ENCODE assay signal across 8 cellular contexts in genomic region chrX:56726609-56727008, GRCh38. TPM values are rescaled to one million over a fixed set of nuclear protein-coding genes. Genes with fewer than 3 reads are reported as not detected.
A peak's percentile ranks its signal among the peaks of the same experiment; 100 is the strongest.
DNase-seq lines count a peak whose midpoint lies in the region; ATAC-seq, FAIRE-seq and TF ChIP-seq lines count a peak whose summit lies in the region.

No MANE protein-coding gene starts in this region.

- no peaks in the 10 kb centered on the region for H3K9me2 ChIP-seq in PC-9 (ENCODE audit: insufficient read depth)

- FAIRE-seq in G401.6 (lab: Jason Lieb, UNC), result peak; percentile 94

- POLR2A ChIA-PET in IMR-90 (lab: Charles Lee; ENCODE audit: unreplicated experiment) (no interaction called here), PC-9 (lab: Charles Lee; ENCODE audit: unreplicated experiment) (interaction anchor here (0.5 to 0.6 kb wide), 4 partner anchors 137 to 465 kb away, joined by 3 to 6 read pairs (median 4); partner anchors contain the start of gene SPIN2B)
- POLR2A ChIA-PET in naive thymus-derived CD8-positive, alpha-beta T cell (lab: Charles Lee), result no interaction called here

- H3K4me2 ChIP-seq in IMR-90 (ENCODE audit: low read depth, low read length) (no peak overlapping the region), PC-9 (no peak overlapping the region)

- no peak overlapping the region for H2AK9ac ChIP-seq in IMR-90 (replicated peaks; ENCODE audit: low read depth, low read length, poor library complexity)

- H3K9ac ChIP-seq in IMR-90 (ENCODE audit: low read depth, low read length), result no peak overlapping the region

- CTCF ChIA-PET in IMR-90 (lab: Yijun Ruan, JAX), result interaction anchor here (1.1 to 1.7 kb wide), 2 partner anchors 8 to 446 kb away, joined by 4 read pairs; no protein-coding TSS in a partner anchor
- CTCF ChIA-PET in PC-9 (lab: Charles Lee), result interaction anchor here (0.9 to 3.7 kb wide), 4 partner anchors 8 to 444 kb away, joined by 3 to 22 read pairs (median 4); no protein-coding TSS in a partner anchor

- DNase-seq in AG09309 (ENCODE audit: low read depth) (peak; percentile 13), IMR-90 (peak; percentile 61), PC-9 (peak; percentile 29 to 44), dermis microvascular lymphatic vessel endothelial cell (ENCODE audit: low read depth in 2 of 2) (peak; percentile 60 to 63), NCI-H128 (lab: John Stamatoyannopoulos, UW; ENCODE audit: unreplicated experiment) (no peak)
- peak in 7 of 10 donors; percentile 20 to 66 (median 45) for DNase-seq in naive thymus-derived CD8-positive, alpha-beta T cell

- H3K27me3 ChIP-seq in IMR-90 (ENCODE audit: control insufficient read depth, insufficient read depth, low read length), result no peaks in the 10 kb centered on the region
- H3K27me3 ChIP-seq in PC-9 (ENCODE audit: insufficient read depth, low read depth), result no peaks in the 10 kb centered on the region

- H3F3A ChIP-seq in PC-9 (ENCODE audit: insufficient read depth, low read depth), result no peaks in the 10 kb centered on the region

- H3K36me3 Mint-ChIP-seq in naive thymus-derived CD8-positive, alpha-beta T cell, result no peaks in the 10 kb centered on the region

- no peaks in the 10 kb centered on the region; a peak in 2 of 4 replicates for H3K79me1 ChIP-seq in IMR-90 (ENCODE audit: low read depth in 1 of 2, low read length in 2 of 2)

- no peak overlapping the region for H2BK15ac ChIP-seq in IMR-90 (ENCODE audit: low read depth, low read length)

- dilution Hi-C loops in IMR-90 (cut with HindIII; ENCODE audit: low sequenced_read_pairs, unreplicated experiment), result no loop called here

- H2BK20ac ChIP-seq in IMR-90 (ENCODE audit: low read depth, low read length), result no peak overlapping the region

- in situ Hi-C loops in IMR-90 (cut with MboI; ENCODE audit: low sequenced_read_pairs), result loop anchor here (25.0 kb wide), 1 partner anchor 1564 kb away; no protein-coding TSS in a partner anchor

- BruUV-seq in IMR-90 (replicated peaks; lab: Mats Ljungman, UMichigan), result no TSS peak
- BruUV-seq in PC-9 (replicated peaks; lab: Mats Ljungman, UMichigan), result no TSS peak

- H4K8ac ChIP-seq in IMR-90 (ENCODE audit: low read depth in 2 of 2, low read length in 2 of 2), result no peak overlapping the region

- no peaks in the 10 kb centered on the region for H3K27me3 Mint-ChIP-seq in naive thymus-derived CD8-positive, alpha-beta T cell

- no peak overlapping the region for H2AK5ac ChIP-seq in IMR-90 (ENCODE audit: low read depth, low read length)

- H3K27ac ChIP-seq in IMR-90 (ENCODE audit: insufficient read depth, low read length) (no peak overlapping the region), PC-9 (no peak overlapping the region)

- TF ChIP-seq RAD21 in IMR-90 (IDR thresholded peaks at IDR 0.05; ENCODE audit: low read length), result peak; percentile 68

- peaks cover 1 to 24% (median 14%) of the 10 kb centered on the region in 4 donors for H3K4me1 Mint-ChIP-seq in naive thymus-derived CD8-positive, alpha-beta T cell

- no peak overlapping the region for H3K14ac ChIP-seq in IMR-90 (replicated peaks; ENCODE audit: low read depth, low read length)

- H3K9me3 Mint-ChIP-seq in naive thymus-derived CD8-positive, alpha-beta T cell, result no peaks in the 10 kb centered on the region

- TF ChIP-seq CTCF in AG09309 (IDR thresholded peaks at IDR 0.05; ENCODE audit: control insufficient read depth, insufficient read depth, low read depth, low read length, missing control alignments) (peak; percentile 72), IMR-90 (conservative IDR thresholded peaks at IDR 0.05; ENCODE audit: low read depth, low read length) (peak; percentile 75), PC-9 (conservative IDR thresholded peaks at IDR 0.05) (peak; percentile 66)

- no peak overlapping the region for H4K91ac ChIP-seq in IMR-90 (ENCODE audit: insufficient read depth, low read depth, low read length)

- H3K18ac ChIP-seq in IMR-90 (ENCODE audit: low read depth, low read length), result no peak overlapping the region

- H3K4me1 ChIP-seq in IMR-90 (ENCODE audit: control insufficient read depth, insufficient read depth, low read length) (no peaks in the 10 kb centered on the region), PC-9 (replicated peaks; ENCODE audit: insufficient read depth) (no peaks in the 10 kb centered on the region)

- no peak overlapping the region for H3K56ac ChIP-seq in IMR-90 (ENCODE audit: extremely low read depth, insufficient read depth, low read length)

- peak overlapping the region in 6 of 10 donors; percentile 8 to 79 (median 46) for H3K27ac Mint-ChIP-seq in naive thymus-derived CD8-positive, alpha-beta T cell

- WGBS in IMR-90 (ENCODE audit: extremely low coverage in 2 of 2, insufficient read length in 1 of 2), 2 experiments, result no CpG with 5 or more reads among the region's 1 CpG

- H3K36me3 ChIP-seq in IMR-90 (ENCODE audit: control insufficient read depth, insufficient read depth, low read length) (no peaks in the 10 kb centered on the region), PC-9 (ENCODE audit: low read depth) (no peaks in the 10 kb centered on the region)

- ATAC-seq in IMR-90 (ENCODE audit: low read depth) (no peak), HG03025 (IDR thresholded peaks at IDR 0.05; ENCODE audit: low FRiP score, unreplicated experiment) (no peak)
- ATAC-seq in naive thymus-derived CD8-positive, alpha-beta T cell, result peak; percentile 41 to 58

- peak overlapping the region in 3 of 10 donors; percentile 27 to 53 (median 28) for H3K4me3 Mint-ChIP-seq in naive thymus-derived CD8-positive, alpha-beta T cell

- intact Hi-C loops in IMR-90 (cut with micrococcal nuclease), result loop anchor here (2.0 to 5.0 kb wide), 2 partner anchors 159 to 444 kb away; no protein-coding TSS in a partner anchor
- intact Hi-C loops in PC-9 (cut with micrococcal nuclease; ENCODE audit: unreplicated experiment), result loop anchor here (1.0 to 10.0 kb wide), 8 partner anchors 164 to 1012 kb away; partner anchors contain the start of genes KLF8, RRAGB and UBQLN2

- no peak overlapping the region for H3K4me3 ChIP-seq in AG09309 (ENCODE audit: control insufficient read depth, low read depth, low read length)
- H3K4me3 ChIP-seq in IMR-90 (ENCODE audit: insufficient read depth, low read depth, low read length), result no peak overlapping the region
- H3K4me3 ChIP-seq in PC-9, result no peak overlapping the region

- H2BK120ac ChIP-seq in IMR-90 (ENCODE audit: low read depth, low read length), result no peak overlapping the region

- peaks cover 16% of the 10 kb centered on the region for H3K79me2 ChIP-seq in PC-9 (ENCODE audit: low read depth)

- no peak overlapping the region for H4K5ac ChIP-seq in IMR-90 (ENCODE audit: low read depth, low read length)

- no peaks in the 10 kb centered on the region for H3K9me1 ChIP-seq in IMR-90 (ENCODE audit: insufficient read depth, low read length)

- no peaks in the 10 kb centered on the region for H3K9me3 ChIP-seq in IMR-90 (ENCODE audit: control insufficient read depth, insufficient read depth, low read length)
- H3K9me3 ChIP-seq in PC-9 (ENCODE audit: insufficient read depth, low read depth), result no peaks in the 10 kb centered on the region

- H3K23ac ChIP-seq in IMR-90 (ENCODE audit: low read depth, low read length), result no peak overlapping the region

- H3K4ac ChIP-seq in IMR-90 (ENCODE audit: low read depth, low read length), result no peak overlapping the region

- H2BK5ac ChIP-seq in IMR-90 (ENCODE audit: low read depth, low read length, poor library complexity, severe bottlenecking), result no peak overlapping the region

- H4K20me1 ChIP-seq in IMR-90 (ENCODE audit: insufficient read depth, low read length), result no peaks in the 10 kb centered on the region
- no peaks in the 10 kb centered on the region for H4K20me1 ChIP-seq in PC-9 (ENCODE audit: insufficient read depth)

- TF ChIP-seq POLR2A in IMR-90 (IDR thresholded peaks at IDR 0.05; ENCODE audit: low read depth, low read length), result no peak

- no peak overlapping the region for H2AFZ ChIP-seq in IMR-90 (replicated peaks; ENCODE audit: low read length, poor library complexity)
- no peak overlapping the region for H2AFZ ChIP-seq in PC-9

TF ChIP-seq in IMR-90, 13 proteins besides CTCF, POLR2A, EP300 and RAD21:
- no peak for TF ChIP-seq RCOR1 (IDR thresholded peaks at IDR 0.05; ENCODE audit: insufficient replicate concordance, low read length)
- no peak for TF ChIP-seq MAZ (IDR thresholded peaks at IDR 0.05; ENCODE audit: borderline replicate concordance, low read depth, low read length)
- no peak for TF ChIP-seq FOS (IDR thresholded peaks at IDR 0.05; ENCODE audit: low read depth, low read length)
- TF ChIP-seq MXI1 (IDR thresholded peaks at IDR 0.05; ENCODE audit: borderline replicate concordance, low read depth, low read length), result no peak
- no peak for TF ChIP-seq CEBPB (IDR thresholded peaks at IDR 0.05; ENCODE audit: low read depth, low read length)
- no peak for TF ChIP-seq BHLHE40 (IDR thresholded peaks at IDR 0.05; ENCODE audit: low read depth, low read length)
- TF ChIP-seq SMC3 (IDR thresholded peaks at IDR 0.05; ENCODE audit: low read depth, low read length), result peak; percentile 60

RNA-seq across cellular contexts. Expression of gene NBDY, which starts 2.4 kb away (rescaled TPM):
- 2.5 and 3.2 TPM in 2 replicates for total RNA-seq in IMR-90 (2012; rRNA removed)
- polyA plus RNA-seq in IMR-90 (2012; rRNA removed), result 61.5 and 64.6 TPM in 2 replicates
- polyA plus RNA-seq in IMR-90 (2012; cell fraction: cytosol; rRNA removed), result 18.4 and 26.7 TPM in 2 replicates
- polyA plus RNA-seq in IMR-90 (2012; cell fraction: nucleus; rRNA removed; ENCODE audit: low replicate concordance), result 8.0 and 12.8 TPM in 2 replicates
- total RNA-seq in PC-9 (2021), result 76.6 and 99.3 TPM in 2 replicates
- total RNA-seq in dermis microvascular lymphatic vessel endothelial cell, result 4.6 and 6.7 TPM in 2 replicates
- total RNA-seq in naive thymus-derived CD8-positive, alpha-beta T cell, result 10 to 100 TPM; 30.9 to 34.3 TPM
- polyA plus RNA-seq in naive thymus-derived CD8-positive, alpha-beta T cell, result 10 to 100 TPM; 64.3 to 91.9 (median 73.0) TPM

Comparison
In these comparisons a context has a peak if more than half of its experiments do, and no peak if none do; other contexts are left out.
1. ATAC-seq: peak in naive thymus-derived CD8-positive, alpha-beta T cell (2 of 2); none in IMR-90 (single experiment) and HG03025 (single experiment).
2. Peak in every context shown above with its lines, with median percentiles within 50 percentile points of each other: CTCF ChIP-seq.